In genomic region chr9:120757268-120757900, GRCh38 we compare ENCODE assay signal across 17 cellular contexts. TPM values are rescaled to one million over a fixed set of nuclear protein-coding genes. Genes with fewer than 3 reads are reported as not detected.
DNase-seq lines count a peak whose midpoint lies in the region; ATAC-seq and TF ChIP-seq lines count a peak whose summit lies in the region.
"Had no signal": no experiment of that assay in that cellular context is flagged by ENCODE, and none has a peak within 500 bp of the region (broad histone marks: within the 10 kb centered on the region; RNA-seq: fewer than 3 reads in every experiment).

No MANE protein-coding gene starts in this region.

- no peak for TF ChIP-seq POLR2A in thyroid gland (IDR thresholded peaks at IDR 0.05)

- peaks cover 8 to 23% of the 10 kb centered on the region in 2 donors for H3K4me1 ChIP-seq in thyroid gland

- H3K27ac ChIP-seq in thyroid gland, result peak overlapping the region in 1 of 3 donors; percentile 20
- H3K27ac ChIP-seq: foreskin keratinocyte had no signal

- no peak for DNase-seq in activated T-cell treated with anti-CD3 and anti-CD28 coated beads, Interleukin-2, amount 50 U/mL, for 72 hours
- DNase-seq in activated T-cell treated with anti-CD3 and anti-CD28 coated beads for 4 hours (no peak), MV-4-11 (lab: John Stamatoyannopoulos, UW) (peak; percentile 55), thyroid gland (no peak), MG63 (no peak), NCI-H2196 (lab: John Stamatoyannopoulos, UW; ENCODE audit: unreplicated experiment) (no peak)
- DNase-seq in stimulated activated effector memory CD8-positive, alpha-beta T cell treated with anti-CD3 and anti-CD28 coated beads, Interleukin-12 subunit alpha, Interleukin-12 subunit beta, amount 100 ng/mL, for 72 hours (ENCODE audit: low spot score in 2 of 2), result no peak
- DNase-seq: central memory CD4-positive, alpha-beta T cell; DMS 273 treated with DMSO at 0.1 percent for 48 hours; foreskin keratinocyte; mesendoderm; NCI-H1417 treated with DMSO at 0.1 percent for 48 hours; occipital lobe; SHP77 treated with DMSO at 0.1 percent for 48 hours; stimulated activated naive CD4-positive, alpha-beta T cell treated with Interleukin-2 at 50 U/mL for 16 hours had no signal

- H3K9me3 ChIP-seq in thyroid gland (no peaks in the 10 kb centered on the region), MG63 (no peaks in the 10 kb centered on the region)

- peaks cover 0 to 6% of the 10 kb centered on the region in 2 donors for H3K36me3 ChIP-seq in thyroid gland
- H3K36me3 ChIP-seq in MG63, result peaks cover 23% of the 10 kb centered on the region

- peaks cover 30% of the 10 kb centered on the region for H3K4me1 Mint-ChIP-seq in activated T-cell treated with anti-CD3 and anti-CD28 coated beads, Interleukin-2, amount 50 U/mL, for 72 hours (ENCODE audit: low read depth)
- peaks cover 6% of the 10 kb centered on the region for H3K4me1 Mint-ChIP-seq in activated T-helper 17 cell treated with anti-CD3 and anti-CD28 coated beads, Interleukin-2, amount 50 U/mL, for 72 hours
- no peaks in the 10 kb centered on the region for H3K4me1 Mint-ChIP-seq in stimulated activated effector memory CD8-positive, alpha-beta T cell treated with anti-CD3 and anti-CD28 coated beads, Interleukin-12 subunit alpha, Interleukin-12 subunit beta, amount 100 ng/mL, for 72 hours
- H3K4me1 Mint-ChIP-seq: GM23338 had no signal

- WGBS in thyroid gland, 2 donors, result 58 to 67% methylated on average over 5 of the region's 5 CpGs

- no peak overlapping the region for H3K4me3 Mint-ChIP-seq in activated T-cell treated with anti-CD3 and anti-CD28 coated beads, Interleukin-2, amount 50 U/mL, for 72 hours
- H3K4me3 Mint-ChIP-seq in activated T-helper 17 cell treated with anti-CD3 and anti-CD28 coated beads, Interleukin-2, amount 50 U/mL, for 72 hours, result no peak overlapping the region
- H3K4me3 Mint-ChIP-seq in stimulated activated effector memory CD8-positive, alpha-beta T cell treated with anti-CD3 and anti-CD28 coated beads, Interleukin-12 subunit alpha, Interleukin-12 subunit beta, amount 100 ng/mL, for 72 hours, result no peak overlapping the region
- H3K4me3 Mint-ChIP-seq: GM23338 had no signal

- H3K27ac Mint-ChIP-seq in activated T-cell treated with anti-CD3 and anti-CD28 coated beads, Interleukin-2, amount 50 U/mL, for 72 hours, result peak overlapping the region; percentile 74
- peak overlapping the region; percentile 47 for H3K27ac Mint-ChIP-seq in activated T-helper 17 cell treated with anti-CD3 and anti-CD28 coated beads, Interleukin-2, amount 50 U/mL, for 72 hours
- H3K27ac Mint-ChIP-seq in stimulated activated effector memory CD8-positive, alpha-beta T cell treated with anti-CD3 and anti-CD28 coated beads, Interleukin-12 subunit alpha, Interleukin-12 subunit beta, amount 100 ng/mL, for 72 hours, result peak overlapping the region; percentile 18
- H3K27ac Mint-ChIP-seq: GM23338 had no signal

- no peaks in the 10 kb centered on the region for H3K27me3 ChIP-seq in thyroid gland
- no peaks in the 10 kb centered on the region for H3K27me3 ChIP-seq in MG63
- H3K27me3 ChIP-seq: foreskin keratinocyte had no signal

- no peak overlapping the region for H3K4me3 ChIP-seq in thyroid gland (replicated peaks in 1 of 3)
- H3K4me3 ChIP-seq in MG63, result no peak overlapping the region
- H3K4me3 ChIP-seq: GM23338 had no signal

- no peak for ATAC-seq in activated T-cell treated with anti-CD3 and anti-CD28 coated beads, Interleukin-2, amount 50 U/mL, for 72 hours (replicated peaks in 1 of 2)
- ATAC-seq in activated T-helper 17 cell treated with anti-CD3 and anti-CD28 coated beads, Interleukin-2, amount 50 U/mL, for 72 hours (replicated peaks), result no peak
- no peak for ATAC-seq in stimulated activated effector memory CD8-positive, alpha-beta T cell treated with anti-CD3 and anti-CD28 coated beads, Interleukin-12 subunit alpha, Interleukin-12 subunit beta, amount 100 ng/mL, for 72 hours
- ATAC-seq: foreskin keratinocyte, GM23338 had no signal

- no peak for TF ChIP-seq CTCF in thyroid gland (IDR thresholded peaks at IDR 0.05)

- H3K36me3 Mint-ChIP-seq in activated T-cell treated with anti-CD3 and anti-CD28 coated beads, Interleukin-2, amount 50 U/mL, for 72 hours (ENCODE audit: insufficient read depth in 2 of 2), result no peaks in the 10 kb centered on the region
- H3K36me3 Mint-ChIP-seq in activated T-helper 17 cell treated with anti-CD3 and anti-CD28 coated beads, Interleukin-2, amount 50 U/mL, for 72 hours (ENCODE audit: low read depth), result peaks cover 51% of the 10 kb centered on the region
- peaks cover 49% of the 10 kb centered on the region for H3K36me3 Mint-ChIP-seq in stimulated activated effector memory CD8-positive, alpha-beta T cell treated with anti-CD3 and anti-CD28 coated beads, Interleukin-12 subunit alpha, Interleukin-12 subunit beta, amount 100 ng/mL, for 72 hours

- H3K9me3 Mint-ChIP-seq in activated T-cell treated with anti-CD3 and anti-CD28 coated beads, Interleukin-2, amount 50 U/mL, for 72 hours, result no peaks in the 10 kb centered on the region
- no peaks in the 10 kb centered on the region for H3K9me3 Mint-ChIP-seq in activated T-helper 17 cell treated with anti-CD3 and anti-CD28 coated beads, Interleukin-2, amount 50 U/mL, for 72 hours
- H3K9me3 Mint-ChIP-seq in stimulated activated effector memory CD8-positive, alpha-beta T cell treated with anti-CD3 and anti-CD28 coated beads, Interleukin-12 subunit alpha, Interleukin-12 subunit beta, amount 100 ng/mL, for 72 hours, result no peaks in the 10 kb centered on the region
- H3K9me3 Mint-ChIP-seq: GM23338 had no signal

- no peaks in the 10 kb centered on the region for H3K27me3 Mint-ChIP-seq in activated T-cell treated with anti-CD3 and anti-CD28 coated beads, Interleukin-2, amount 50 U/mL, for 72 hours (ENCODE audit: low read depth)
- H3K27me3 Mint-ChIP-seq in activated T-helper 17 cell treated with anti-CD3 and anti-CD28 coated beads, Interleukin-2, amount 50 U/mL, for 72 hours, result no peaks in the 10 kb centered on the region

- intact Hi-C loops in thyroid gland (cut with DNase I), result loop anchor here (5.0 kb wide), 2 partner anchors 180 to 305 kb away; no protein-coding TSS in a partner anchor

RNA-seq across cellular contexts. Expression of gene FBXW2, which starts 35.8 kb away (rescaled TPM):
- total RNA-seq in activated T-cell treated with anti-CD3 and anti-CD28 coated beads, Interleukin-2, amount 50 U/mL, for 72 hours, result 10 to 100 TPM; 72.6 to 78.5 TPM
- total RNA-seq in activated T-helper 17 cell treated with anti-CD3 and anti-CD28 coated beads, Interleukin-2, amount 50 U/mL, for 72 hours, result 10 to 100 TPM; 50.4 to 87.8 TPM
- total RNA-seq in thyroid gland, result 10 to 100 TPM; 46.9 to 54.8 (median 50.1) TPM
- 17.2 and 27.3 TPM in 2 replicates for total RNA-seq in MG63 (2014; rRNA removed; shearing (Covaris generic); ENCODE audit: low replicate concordance)

RNA-seq across cellular contexts. Expression of gene MEGF9, which starts 43.1 kb away (rescaled TPM):
- total RNA-seq in activated T-cell treated with anti-CD3 and anti-CD28 coated beads, Interleukin-2, amount 50 U/mL, for 72 hours, result 1 to 10 TPM; 5.5 to 7.4 TPM
- 1 to 10 TPM; 3.3 to 4.1 TPM for total RNA-seq in activated T-helper 17 cell treated with anti-CD3 and anti-CD28 coated beads, Interleukin-2, amount 50 U/mL, for 72 hours
- 100 to 1,000 TPM in 3 of 4 donors, 10 to 100 TPM in 1; 65.2 to 194 (median 138) TPM for total RNA-seq in thyroid gland
- total RNA-seq in MG63 (2014; rRNA removed; shearing (Covaris generic); ENCODE audit: low replicate concordance), result 2.7 and 4.1 TPM in 2 replicates

Comparison
In these comparisons a context has a peak if more than half of its experiments do, and no peak if none do; other contexts are left out.
1. H3K27ac Mint-ChIP-seq: peak in every context shown above with its lines; median percentile 74 in activated T-cell treated with anti-CD3 and anti-CD28 coated beads, Interleukin-2, amount 50 U/mL, for 72 hours; 47 in activated T-helper 17 cell treated with anti-CD3 and anti-CD28 coated beads, Interleukin-2, amount 50 U/mL, for 72 hours; 18 in stimulated activated effector memory CD8-positive, alpha-beta T cell treated with anti-CD3 and anti-CD28 coated beads, Interleukin-12 subunit alpha, Interleukin-12 subunit beta, amount 100 ng/mL, for 72 hours.
2. RNA of gene MEGF9, which starts 43.1 kb away (total RNA-seq): 65.2 to 194 TPM in thyroid gland; 5.5 to 7.4 TPM in activated T-cell treated with anti-CD3 and anti-CD28 coated beads, Interleukin-2, amount 50 U/mL, for 72 hours, 3.3 to 4.1 TPM in activated T-helper 17 cell treated with anti-CD3 and anti-CD28 coated beads, Interleukin-2, amount 50 U/mL, for 72 hours and 2.7 to 4.1 TPM in MG63; every median in the first group is over 4 times any median in the second.